9 cellular contexts compared by ENCODE assay signal in genomic region chr14:99511421-99512109, GRCh38. TPM values are rescaled to one million over a fixed set of nuclear protein-coding genes. Genes with fewer than 3 reads are reported as not detected.
A peak's percentile ranks its signal among the peaks of the same experiment; 100 is the strongest.
DNase-seq lines count a peak whose midpoint lies in the region; ATAC-seq and TF ChIP-seq lines count a peak whose summit lies in the region.
"Had no signal": no experiment of that assay in that cellular context is flagged by ENCODE, and none has a peak within 500 bp of the region (broad histone marks: within the 10 kb centered on the region; RNA-seq: fewer than 3 reads in every experiment).

No MANE protein-coding gene starts in this region.

- H3K36me3 Mint-ChIP-seq in Caco-2 (ENCODE audit: insufficient read depth, unreplicated experiment) (peaks cover 84% of the 10 kb centered on the region), progenitor cell of endocrine pancreas (ENCODE audit: insufficient read depth) (peaks cover 11% of the 10 kb centered on the region)

- CTCF ChIA-PET in Caco-2 (lab: Charles Lee): interaction anchor here (0.7 kb wide), 1 partner anchor 22 kb away, joined by 3 read pairs; no protein-coding TSS in a partner anchor

- H3K4me1 ChIP-seq in Caco-2: no peaks in the 10 kb centered on the region

- peaks cover 6% of the 10 kb centered on the region for H3K36me3 ChIP-seq in Caco-2 (ENCODE audit: control insufficient read depth, insufficient read depth, low read length)

- H3K4me3 ChIP-seq in Caco-2 (ENCODE audit: low read depth, low read length): no peak overlapping the region

- in situ Hi-C loops in GM13976 (cut with MboI; ENCODE audit: low sequenced_read_pairs, unreplicated experiment): no loop called here

- H3K9me3 Mint-ChIP-seq in Caco-2 (ENCODE audit: unreplicated experiment) (no peaks in the 10 kb centered on the region), progenitor cell of endocrine pancreas (ENCODE audit: low read depth) (no peaks in the 10 kb centered on the region)

- no peaks in the 10 kb centered on the region for H3K27me3 ChIP-seq in Caco-2 (replicated peaks; ENCODE audit: control insufficient read depth, insufficient read depth, low read length)

- H3K27me3 Mint-ChIP-seq in Caco-2 (ENCODE audit: insufficient read depth, unreplicated experiment): no peaks in the 10 kb centered on the region
- no peaks in the 10 kb centered on the region for H3K27me3 Mint-ChIP-seq in progenitor cell of endocrine pancreas

- intact Hi-C loops in Caco-2 (cut with micrococcal nuclease; ENCODE audit: unreplicated experiment): no loop called here
- intact Hi-C loops in cardiac septum (cut with DNase I): no loop called here

- peak overlapping the region; percentile 29 for H3K27ac Mint-ChIP-seq in Caco-2 (ENCODE audit: unreplicated experiment)
- H3K27ac Mint-ChIP-seq in progenitor cell of endocrine pancreas: no peak overlapping the region

- no peak for DNase-seq in Caco-2
- DNase-seq in amniotic stem cell (lab: John Stamatoyannopoulos, UW): peak; percentile 2
- peak; percentile 65 for DNase-seq in cardiac septum (ENCODE audit: low spot score)
- peak; percentile 2 for DNase-seq in progenitor cell of endocrine pancreas (ENCODE audit: low spot score, unreplicated experiment)
- DNase-seq in activated CD4-positive, alpha-beta T cell treated with anti-CD3 and anti-CD28 coated beads, Interleukin-2, amount 50 U/mL, for 4 hours: no peak
- DNase-seq in GM13976 (ENCODE audit: low spot score): no peak
- no peak for DNase-seq in stimulated activated CD4-positive, alpha-beta T cell treated with anti-CD3 and anti-CD28 coated beads, Interleukin-4, amount 100 ng/mL, for 4 hours
- DNase-seq: NCI-H510A had no signal

- no peaks in the 10 kb centered on the region for H3K9me3 ChIP-seq in Caco-2

- TF ChIP-seq CTCF in Caco-2 (IDR thresholded peaks at IDR 0.05; ENCODE audit: insufficient read depth in 1 of 2, low read depth in 1 of 2, low read length in 1 of 2, severe bottlenecking in 1 of 2, unreplicated experiment in 1 of 2) (no peak), progenitor cell of endocrine pancreas (IDR thresholded peaks at IDR 0.05; ENCODE audit: unreplicated experiment) (no peak), GM13976 (IDR thresholded peaks at IDR 0.05; ENCODE audit: borderline replicate concordance, control extremely low read depth, extremely low read depth, insufficient read depth, missing control alignments) (no peak)

- ATAC-seq in GM18909 (IDR thresholded peaks at IDR 0.05; ENCODE audit: poor library complexity, unreplicated experiment): no peak

- H3K4me3 Mint-ChIP-seq in Caco-2 (ENCODE audit: unreplicated experiment): no peak overlapping the region
- no peak overlapping the region for H3K4me3 Mint-ChIP-seq in progenitor cell of endocrine pancreas (ENCODE audit: low read depth)

- POLR2A ChIA-PET in Caco-2 (lab: Charles Lee): no interaction called here

- no peaks in the 10 kb centered on the region for H3K4me1 Mint-ChIP-seq in Caco-2 (ENCODE audit: low read depth, unreplicated experiment)
- peaks cover 4% of the 10 kb centered on the region for H3K4me1 Mint-ChIP-seq in progenitor cell of endocrine pancreas (ENCODE audit: low read depth)

- BruUV-seq in Caco-2 (replicated peaks; lab: Mats Ljungman, UMichigan): no TSS peak

RNA-seq across cellular contexts. Expression of gene CCNK, which starts 30.4 kb away (rescaled TPM):
- total RNA-seq in Caco-2 (2022): 95.4 and 104 TPM in 2 replicates
- 31.2 TPM for total RNA-seq in cardiac septum
- total RNA-seq in progenitor cell of endocrine pancreas: 64.1 and 64.8 TPM in 2 replicates

RNA-seq across cellular contexts. Expression of gene SETD3, which starts 30.9 kb away (rescaled TPM):
- total RNA-seq in Caco-2 (2022) (74.3 and 76.2 TPM in 2 replicates), cardiac septum (135 TPM), progenitor cell of endocrine pancreas (46.0 and 51.7 TPM in 2 replicates)

Comparison
In these comparisons a context has a peak if more than half of its experiments do, and no peak if none do; other contexts are left out.
1. DNase-seq: peak in amniotic stem cell (single experiment), cardiac septum (single experiment) and progenitor cell of endocrine pancreas (single experiment); none in Caco-2 (0 of 2), activated CD4-positive, alpha-beta T cell treated with anti-CD3 and anti-CD28 coated beads, Interleukin-2, amount 50 U/mL, for 4 hours (0 of 2), GM13976 (single experiment) and stimulated activated CD4-positive, alpha-beta T cell treated with anti-CD3 and anti-CD28 coated beads, Interleukin-4, amount 100 ng/mL, for 4 hours (0 of 2).